Comparison of ENCODE assay signal across 12 cellular contexts in the genomic region with DNA sequence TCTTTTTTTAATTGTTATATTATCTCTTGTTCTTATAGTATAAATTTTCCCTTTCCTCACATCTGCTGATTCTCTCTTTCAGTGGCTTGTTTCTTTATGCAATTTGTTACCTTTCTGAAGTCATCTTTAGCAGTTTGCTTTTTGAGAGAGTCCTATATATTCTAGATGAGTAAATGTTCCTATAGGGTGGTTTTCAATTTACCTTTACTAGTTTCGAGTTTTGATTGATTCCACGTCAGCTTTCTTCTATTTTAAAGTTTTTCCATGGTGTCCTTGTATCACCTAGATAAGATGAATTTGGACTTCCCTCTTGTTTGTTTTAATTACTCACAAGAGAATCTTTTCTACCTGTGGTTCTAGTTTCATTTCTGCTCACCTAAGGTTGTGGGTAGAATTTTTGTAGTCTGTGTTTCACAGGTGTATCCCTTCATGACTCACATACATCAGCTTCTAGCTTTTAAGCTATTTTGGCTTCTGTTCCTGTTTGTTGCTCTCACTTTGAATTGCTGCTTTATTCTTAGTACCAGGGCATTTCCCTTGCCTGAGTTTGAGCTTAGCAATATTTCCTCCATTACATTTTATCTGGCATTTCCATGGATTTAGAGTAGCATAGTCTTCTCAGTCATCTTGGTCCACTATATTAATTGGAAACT. TPM values are rescaled to one million over a fixed set of nuclear protein-coding genes. Genes with fewer than 3 reads are reported as not detected.
DNase-seq lines count a peak whose midpoint lies in the region; ATAC-seq and TF ChIP-seq lines count a peak whose summit lies in the region.
"Had no signal": no experiment of that assay in that cellular context is flagged by ENCODE, and none has a peak within 500 bp of the region (broad histone marks: within the 10 kb centered on the region; RNA-seq: fewer than 3 reads in every experiment).

No MANE protein-coding gene starts in this region.

- H3K36me3 Mint-ChIP-seq in activated naive CD4-positive, alpha-beta T cell treated with anti-CD3 and anti-CD28 coated beads, Interleukin-2, amount 50 U/mL, for 72 hours, result no peaks in the 10 kb centered on the region
- peaks cover 7% of the 10 kb centered on the region for H3K36me3 Mint-ChIP-seq in type B pancreatic cell

- no peak overlapping the region for H3K27ac Mint-ChIP-seq in activated naive CD4-positive, alpha-beta T cell treated with anti-CD3 and anti-CD28 coated beads, Interleukin-2, amount 50 U/mL, for 72 hours
- H3K27ac Mint-ChIP-seq in type B pancreatic cell, result peak overlapping the region; percentile 57
- H3K27ac Mint-ChIP-seq: activated naive CD8-positive, alpha-beta T cell; T-helper 17 cell had no signal

- no peaks in the 10 kb centered on the region for H3K36me3 ChIP-seq in WERI-Rb-1

- no peaks in the 10 kb centered on the region for H3K9me3 Mint-ChIP-seq in activated naive CD4-positive, alpha-beta T cell treated with anti-CD3 and anti-CD28 coated beads, Interleukin-2, amount 50 U/mL, for 72 hours
- peaks cover 5% of the 10 kb centered on the region for H3K9me3 Mint-ChIP-seq in type B pancreatic cell

- H3K27ac ChIP-seq in WERI-Rb-1, result no peak overlapping the region

- H3K4me3 Mint-ChIP-seq in type B pancreatic cell, result no peak overlapping the region
- H3K4me3 Mint-ChIP-seq: activated naive CD8-positive, alpha-beta T cell; T-helper 17 cell had no signal

- no peaks in the 10 kb centered on the region for H3K9me3 ChIP-seq in WERI-Rb-1 (ENCODE audit: severe bottlenecking)

- no peak overlapping the region for H3K4me3 ChIP-seq in WERI-Rb-1 (ENCODE audit: low read depth, low read length)

- H3K27me3 ChIP-seq in WERI-Rb-1 (ENCODE audit: insufficient read depth, low read depth, severe bottlenecking), result no peaks in the 10 kb centered on the region

- TF ChIP-seq CTCF in type B pancreatic cell (conservative IDR thresholded peaks at IDR 0.05) (no peak), WERI-Rb-1 (IDR thresholded peaks at IDR 0.05; ENCODE audit: low read depth, low read length) (no peak)

- no peaks in the 10 kb centered on the region for H3K27me3 Mint-ChIP-seq in type B pancreatic cell

- peak; percentile 33 to 96 for ATAC-seq in activated naive CD4-positive, alpha-beta T cell treated with anti-CD3 and anti-CD28 coated beads, Interleukin-2, amount 50 U/mL, for 72 hours
- ATAC-seq in HG02678 (IDR thresholded peaks at IDR 0.05; ENCODE audit: unreplicated experiment) (peak; percentile 93), HG03575 (IDR thresholded peaks at IDR 0.05; ENCODE audit: extremely low read depth, insufficient number of reproducible peaks, low FRiP score, unreplicated experiment) (peak; percentile 88)
- ATAC-seq: T-helper 17 cell had no signal

- no peak for DNase-seq in activated naive CD4-positive, alpha-beta T cell treated with anti-CD3 and anti-CD28 coated beads, Interleukin-2, amount 50 U/mL, for 72 hours (ENCODE audit: low spot score in 2 of 2)
- DNase-seq in activated naive CD4-positive, alpha-beta T cell treated with Interleukin-2 at 50 U/mL for 16 hours, result no peak
- DNase-seq in type B pancreatic cell (ENCODE audit: extremely low spot score, unreplicated experiment) (no peak), WERI-Rb-1 (no peak), middle frontal gyrus (ENCODE audit: extremely low spot score, low spot score) (no peak), KG1 (lab: John Stamatoyannopoulos, UW) (no peak)
- DNase-seq: NCI-H1092 treated with DMSO at 0.1 percent for 48 hours; stimulated activated CD4-positive, alpha-beta T cell treated with anti-CD3 and anti-CD28 coated beads, Interleukin-1b, Interleukin-23, amount 100 ng/mL, for 48 hours; T-helper 17 cell had no signal

- peaks cover 16% of the 10 kb centered on the region for H3K4me1 Mint-ChIP-seq in type B pancreatic cell (ENCODE audit: unreplicated experiment)
- H3K4me1 Mint-ChIP-seq: T-helper 17 cell had no signal

RNA-seq across cellular contexts. Expression of gene TEX9, which starts 6.4 kb away (rescaled TPM):
- total RNA-seq in activated naive CD4-positive, alpha-beta T cell treated with anti-CD3 and anti-CD28 coated beads, Interleukin-2, amount 50 U/mL, for 72 hours, result 1 to 10 TPM in 1 of 2 donors, under 1 TPM in 1; 0.41 to 1.5 TPM
- total RNA-seq in type B pancreatic cell (ENCODE audit: low replicate concordance), result 19.7 and 23.7 TPM in 2 replicates
